ENCODE assay signal across 1 cellular context in the genomic region with DNA sequence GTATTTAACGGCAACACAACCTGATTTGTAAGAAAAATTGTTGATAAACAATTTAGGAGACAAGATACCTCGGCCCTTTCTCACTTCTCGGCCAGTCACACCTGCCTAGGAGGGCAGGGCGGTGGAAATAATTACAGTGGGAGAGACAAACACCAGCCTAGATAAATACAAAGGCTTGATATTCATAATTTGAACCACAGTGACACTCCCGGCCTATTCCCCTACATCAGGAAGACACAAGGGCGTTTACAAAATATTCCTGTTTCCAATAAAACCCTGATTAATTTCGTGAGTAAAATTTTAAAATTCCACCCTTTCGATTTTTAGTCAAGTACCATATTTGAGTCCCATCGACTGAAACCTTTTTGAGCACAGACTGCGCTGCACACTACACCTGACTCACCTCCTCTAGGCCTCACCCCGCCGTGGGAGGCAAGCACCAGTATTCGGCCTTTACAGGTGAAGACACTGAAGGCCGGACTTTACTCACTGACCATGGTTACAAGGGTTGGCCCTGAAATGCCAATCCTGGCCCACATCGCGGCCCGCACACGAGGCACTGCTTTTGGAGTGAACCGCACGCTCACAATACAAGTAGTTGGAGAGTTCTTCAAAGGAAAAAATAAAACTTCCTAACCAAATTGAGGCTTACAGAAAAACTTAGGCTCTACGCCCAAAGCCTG.
TF ChIP-seq lines count a peak whose summit lies in the region.

No MANE protein-coding gene starts in this region.

TF ChIP-seq in HepG2, 621 proteins besides CTCF, POLR2A, EP300 and RAD21 (continued from another document):
- no peak for TF ChIP-seq ZNF567 (CRISPR knock-in tag; IDR thresholded peaks at IDR 0.05; ENCODE audit: borderline replicate concordance)
- TF ChIP-seq DNMT1 (CRISPR knock-in tag; IDR thresholded peaks at IDR 0.05), result no peak
- TF ChIP-seq CREM (IDR thresholded peaks at IDR 0.05), result 0 out of 2 replicates have a peak, but pooled peaks have one; percentile 15
- TF ChIP-seq CREM (CRISPR knock-in tag; IDR thresholded peaks at IDR 0.05), result no peak
- no peak for TF ChIP-seq RBM22 (optimal IDR thresholded peaks at IDR 0.05; ENCODE audit: low read length)
- TF ChIP-seq JARID2 (CRISPR knock-in tag; IDR thresholded peaks at IDR 0.05; ENCODE audit: insufficient replicate concordance), result no peak
- TF ChIP-seq, protein P1, sequence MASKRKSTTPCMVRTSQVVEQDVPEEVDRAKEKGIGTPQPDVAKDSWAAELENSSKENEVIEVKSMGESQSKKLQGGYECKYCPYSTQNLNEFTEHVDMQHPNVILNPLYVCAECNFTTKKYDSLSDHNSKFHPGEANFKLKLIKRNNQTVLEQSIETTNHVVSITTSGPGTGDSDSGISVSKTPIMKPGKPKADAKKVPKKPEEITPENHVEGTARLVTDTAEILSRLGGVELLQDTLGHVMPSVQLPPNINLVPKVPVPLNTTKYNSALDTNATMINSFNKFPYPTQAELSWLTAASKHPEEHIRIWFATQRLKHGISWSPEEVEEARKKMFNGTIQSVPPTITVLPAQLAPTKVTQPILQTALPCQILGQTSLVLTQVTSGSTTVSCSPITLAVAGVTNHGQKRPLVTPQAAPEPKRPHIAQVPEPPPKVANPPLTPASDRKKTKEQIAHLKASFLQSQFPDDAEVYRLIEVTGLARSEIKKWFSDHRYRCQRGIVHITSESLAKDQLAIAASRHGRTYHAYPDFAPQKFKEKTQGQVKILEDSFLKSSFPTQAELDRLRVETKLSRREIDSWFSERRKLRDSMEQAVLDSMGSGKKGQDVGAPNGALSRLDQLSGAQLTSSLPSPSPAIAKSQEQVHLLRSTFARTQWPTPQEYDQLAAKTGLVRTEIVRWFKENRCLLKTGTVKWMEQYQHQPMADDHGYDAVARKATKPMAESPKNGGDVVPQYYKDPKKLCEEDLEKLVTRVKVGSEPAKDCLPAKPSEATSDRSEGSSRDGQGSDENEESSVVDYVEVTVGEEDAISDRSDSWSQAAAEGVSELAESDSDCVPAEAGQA (IDR thresholded peaks at IDR 0.05; ENCODE audit: low read depth), result no peak
- TF ChIP-seq, protein P1 (CRISPR knock-in tag; IDR thresholded peaks at IDR 0.05; ENCODE audit: borderline replicate concordance), result no peak
- TF ChIP-seq, protein P2, sequence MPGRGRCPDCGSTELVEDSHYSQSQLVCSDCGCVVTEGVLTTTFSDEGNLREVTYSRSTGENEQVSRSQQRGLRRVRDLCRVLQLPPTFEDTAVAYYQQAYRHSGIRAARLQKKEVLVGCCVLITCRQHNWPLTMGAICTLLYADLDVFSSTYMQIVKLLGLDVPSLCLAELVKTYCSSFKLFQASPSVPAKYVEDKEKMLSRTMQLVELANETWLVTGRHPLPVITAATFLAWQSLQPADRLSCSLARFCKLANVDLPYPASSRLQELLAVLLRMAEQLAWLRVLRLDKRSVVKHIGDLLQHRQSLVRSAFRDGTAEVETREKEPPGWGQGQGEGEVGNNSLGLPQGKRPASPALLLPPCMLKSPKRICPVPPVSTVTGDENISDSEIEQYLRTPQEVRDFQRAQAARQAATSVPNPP (CRISPR knock-in tag; IDR thresholded peaks at IDR 0.05), result no peak
- no peak for TF ChIP-seq HNRNPK (IDR thresholded peaks at IDR 0.05; ENCODE audit: low read depth, low read length, poor library complexity, severe bottlenecking)
- TF ChIP-seq ZNF33B (CRISPR knock-in tag; IDR thresholded peaks at IDR 0.05), result peak; percentile 9; the same call in 1 of the 2 replicates
- no peak for TF ChIP-seq ZNF644 (CRISPR knock-in tag; IDR thresholded peaks at IDR 0.05; ENCODE audit: low read depth)
- no peak for TF ChIP-seq ZNF331 (CRISPR knock-in tag; IDR thresholded peaks at IDR 0.05)
- TF ChIP-seq TAF15 (IDR thresholded peaks at IDR 0.05; ENCODE audit: low read depth, low read length, poor library complexity, severe bottlenecking), result no peak
- TF ChIP-seq SMAD3 (CRISPR knock-in tag; IDR thresholded peaks at IDR 0.05), result no peak
- TF ChIP-seq, protein P3, sequence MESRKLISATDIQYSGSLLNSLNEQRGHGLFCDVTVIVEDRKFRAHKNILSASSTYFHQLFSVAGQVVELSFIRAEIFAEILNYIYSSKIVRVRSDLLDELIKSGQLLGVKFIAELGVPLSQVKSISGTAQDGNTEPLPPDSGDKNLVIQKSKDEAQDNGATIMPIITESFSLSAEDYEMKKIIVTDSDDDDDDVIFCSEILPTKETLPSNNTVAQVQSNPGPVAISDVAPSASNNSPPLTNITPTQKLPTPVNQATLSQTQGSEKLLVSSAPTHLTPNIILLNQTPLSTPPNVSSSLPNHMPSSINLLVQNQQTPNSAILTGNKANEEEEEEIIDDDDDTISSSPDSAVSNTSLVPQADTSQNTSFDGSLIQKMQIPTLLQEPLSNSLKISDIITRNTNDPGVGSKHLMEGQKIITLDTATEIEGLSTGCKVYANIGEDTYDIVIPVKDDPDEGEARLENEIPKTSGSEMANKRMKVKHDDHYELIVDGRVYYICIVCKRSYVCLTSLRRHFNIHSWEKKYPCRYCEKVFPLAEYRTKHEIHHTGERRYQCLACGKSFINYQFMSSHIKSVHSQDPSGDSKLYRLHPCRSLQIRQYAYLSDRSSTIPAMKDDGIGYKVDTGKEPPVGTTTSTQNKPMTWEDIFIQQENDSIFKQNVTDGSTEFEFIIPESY (CRISPR knock-in tag; IDR thresholded peaks at IDR 0.05), result peak; percentile 4; the same call in 1 of the 2 replicates
- TF ChIP-seq, protein P4, sequence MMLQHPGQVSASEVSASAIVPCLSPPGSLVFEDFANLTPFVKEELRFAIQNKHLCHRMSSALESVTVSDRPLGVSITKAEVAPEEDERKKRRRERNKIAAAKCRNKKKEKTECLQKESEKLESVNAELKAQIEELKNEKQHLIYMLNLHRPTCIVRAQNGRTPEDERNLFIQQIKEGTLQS (CRISPR knock-in tag; IDR thresholded peaks at IDR 0.05), result no peak
